Comparison of ENCODE assay signal across 8 cellular contexts in genomic region chr1:229507951-229508822, GRCh38. TPM values are rescaled to one million over a fixed set of nuclear protein-coding genes. Genes with fewer than 3 reads are reported as not detected.
DNase-seq lines count a peak whose midpoint lies in the region; TF ChIP-seq lines count a peak whose summit lies in the region.

TSS of gene NUP133 (minus strand) at chr1:229508341. CDS start at chr1:229508249, 92 bp downstream.

- H3K4me1 ChIP-seq in effector memory CD4-positive, alpha-beta T cell (ENCODE audit: control insufficient read depth, insufficient read depth, low read length, poor library complexity, severe bottlenecking) = peaks cover 11% of the 10 kb centered on the region

- H3K4me3 ChIP-seq in effector memory CD4-positive, alpha-beta T cell (ENCODE audit: insufficient read depth, low read depth, low read length, poor library complexity, severe bottlenecking) = peak within 1 kb of the TSS; percentile 93

- TF ChIP-seq CTCF in GM20000 (IDR thresholded peaks at IDR 0.05; ENCODE audit: extremely low read depth, missing control alignments) = no peak

- H3K27ac ChIP-seq in effector memory CD4-positive, alpha-beta T cell (ENCODE audit: insufficient read depth, low read length, poor library complexity, severe bottlenecking) = peak within 1 kb of the TSS; percentile 88

- DNase-seq in CMK (ENCODE audit: low read depth) = peak; percentile 99
- peak; percentile 92 for DNase-seq in GM20000 (ENCODE audit: low spot score)
- DNase-seq in HT-29 (ENCODE audit: low spot score) = peak; percentile 99
- DNase-seq in NOMO-1 (lab: John Stamatoyannopoulos, UW; ENCODE audit: unreplicated experiment in 2 of 2) = peak; percentile 90 to 95
- peak; percentile 94 to 96 (median 94) for DNase-seq in effector memory CD4-positive, alpha-beta T cell
- DNase-seq in medulla oblongata (ENCODE audit: extremely low spot score) = peak; percentile 96
- peak; percentile 99 for DNase-seq in stimulated activated CD8-positive, alpha-beta memory T cell treated with anti-CD3 and anti-CD28 coated beads, Interleukin-12 subunit alpha, Interleukin-12 subunit beta, amount 100 ng/mL, for 1 hour (ENCODE audit: low read depth)

- no peaks in the 10 kb centered on the region for H3K27me3 ChIP-seq in effector memory CD4-positive, alpha-beta T cell (replicated peaks; ENCODE audit: control insufficient read depth, insufficient read depth, low read length, poor library complexity, severe bottlenecking)

- POLR2A ChIA-PET in activated CD8-positive, alpha-beta memory T cell treated with anti-CD3 and anti-CD28 coated beads for 36 hours (lab: Charles Lee) = interaction anchor here (0.9 to 1.5 kb wide), 4 partner anchors 50 to 253 kb away, joined by 3 to 8 read pairs (median 3); partner anchors contain the start of gene ABCB10

- CTCF ChIA-PET in activated CD8-positive, alpha-beta memory T cell treated with anti-CD3 and anti-CD28 coated beads for 36 hours (lab: Charles Lee) = interaction anchor here (0.6 to 1.5 kb wide), 3 partner anchors 13 to 798 kb away, joined by 3 read pairs; no protein-coding TSS in a partner anchor

- peaks cover 4% of the 10 kb centered on the region for H3K36me3 ChIP-seq in effector memory CD4-positive, alpha-beta T cell (ENCODE audit: control insufficient read depth, insufficient read depth, low read length)

- H3K9me3 ChIP-seq in effector memory CD4-positive, alpha-beta T cell (ENCODE audit: control insufficient read depth, low read length) = no peaks in the 10 kb centered on the region

RNA-seq across cellular contexts. Expression of gene NUP133, which starts in this region (rescaled TPM):
- 31.5 and 33.5 TPM in 2 replicates for total RNA-seq in HT-29 (2014; rRNA removed; shearing (Covaris generic))
- total RNA-seq in activated CD8-positive, alpha-beta memory T cell treated with anti-CD3 and anti-CD28 coated beads for 36 hours = 10 to 100 TPM; 58.8 to 62.4 TPM

Comparison
In these comparisons a context has a peak if more than half of its experiments do, and no peak if none do; other contexts are left out.
1. Peak in every context shown above with its lines: DNase-seq, H3K4me3 ChIP-seq and H3K27ac ChIP-seq.